In the genomic region with DNA sequence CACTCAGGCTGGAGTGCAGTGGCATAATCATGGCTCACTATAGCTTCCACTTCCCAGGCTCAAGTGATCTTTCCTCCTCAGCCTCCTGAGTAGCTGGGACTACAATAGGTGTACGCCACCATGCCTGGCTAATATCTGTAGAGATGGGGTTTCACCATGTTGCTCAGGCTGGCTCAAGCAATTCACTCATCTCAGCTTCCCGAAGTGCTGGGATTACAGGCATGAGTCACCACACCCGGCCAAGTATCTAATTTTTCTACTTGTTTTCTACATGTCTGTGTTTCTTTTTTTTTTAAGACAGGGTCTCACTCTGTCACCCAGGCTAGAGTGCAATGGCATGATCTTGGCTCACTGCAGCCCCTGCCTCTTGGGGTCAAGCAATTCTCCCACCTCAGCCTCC, we compare ENCODE assay signal across 22 cellular contexts.
DNase-seq lines count a peak whose midpoint lies in the region; ATAC-seq, FAIRE-seq and TF ChIP-seq lines count a peak whose summit lies in the region.
"Had no signal": no experiment of that assay in that cellular context is flagged by ENCODE, and none has a peak within 500 bp of the region (broad histone marks: within the 10 kb centered on the region; RNA-seq: fewer than 3 reads in every experiment).

No MANE protein-coding gene starts in this region.

- H3K9me1 ChIP-seq in keratinocyte (ENCODE audit: control insufficient read depth, extremely low read depth, insufficient read depth, low read length) = no peaks in the 10 kb centered on the region

- peak; percentile 60 for FAIRE-seq in H54 (lab: Jason Lieb, UNC)
- FAIRE-seq in keratinocyte (lab: Jason Lieb, UNC) = peak; percentile 51

- H2AFZ ChIP-seq in keratinocyte (ENCODE audit: control insufficient read depth, low read length) = no peak overlapping the region
- H2AFZ ChIP-seq: parathyroid adenoma had no signal

- no peak overlapping the region for H3K4me3 Mint-ChIP-seq in activated CD4-positive, alpha-beta T cell treated with anti-CD3 and anti-CD28 coated beads for 36 hours
- H3K4me3 Mint-ChIP-seq: dendritic cell treated with granulocyte-macrophage colony-stimulating factor and Interleukin-4, amounts not matched to agents 40 ng/mL and 50 ng/mL, for 4 days; IgD-negative memory B cell; T-helper 1 cell treated with Interleukin-12 subunit alpha and Interleukin-12 subunit beta and Interleukin-4 antibody, amounts not matched to agents 30 μg/mL and 1 μg/mL, for 36 hours had no signal

- H3K36me3 ChIP-seq in keratinocyte (ENCODE audit: control insufficient read depth in 2 of 2, extremely low read depth in 1 of 2, insufficient read depth in 2 of 2, low read length in 2 of 2) (no peaks in the 10 kb centered on the region), uterus (no peaks in the 10 kb centered on the region)
- H3K36me3 ChIP-seq: BE2C, esophagus muscularis mucosa, HAP-1, left ventricle myocardium inferior, tibial artery had no signal

- no peak overlapping the region for H3K9ac ChIP-seq in keratinocyte (ENCODE audit: control insufficient read depth, extremely low read depth, insufficient read depth, low read length)
- H3K9ac ChIP-seq: parathyroid adenoma had no signal

- no peaks in the 10 kb centered on the region for H3K27me3 ChIP-seq in keratinocyte (ENCODE audit: control insufficient read depth, extremely low read depth, insufficient read depth, low read length)
- H3K27me3 ChIP-seq in uterus = no peaks in the 10 kb centered on the region
- H3K27me3 ChIP-seq: BE2C, esophagus muscularis mucosa, tibial artery had no signal

- no peak for TF ChIP-seq CTCF in choroid plexus epithelial cell (conservative IDR thresholded peaks at IDR 0.05; ENCODE audit: low read depth, low read length)
- TF ChIP-seq CTCF in keratinocyte (optimal IDR thresholded peaks at IDR 0.05 in 1 of 3, IDR thresholded peaks at IDR 0.05 in 1 of 3, conservative IDR thresholded peaks at IDR 0.05 in 1 of 3; ENCODE audit: extremely low read depth in 1 of 3, insufficient read depth in 2 of 3, low read length in 3 of 3) = no peak
- no peak for TF ChIP-seq CTCF in uterus (IDR thresholded peaks at IDR 0.05)

- H3K4me2 ChIP-seq in keratinocyte (ENCODE audit: control insufficient read depth, extremely low read depth, insufficient read depth, low read depth, low read length) = no peak overlapping the region

- intact Hi-C loops in activated CD4-positive, alpha-beta T cell treated with anti-CD3 and anti-CD28 coated beads for 36 hours (cut with DNase I, micrococcal nuclease) = no loop called here
- intact Hi-C loops in uterus (cut with DNase I; ENCODE audit: low total_unique reads) = no loop called here

- H3K9me3 Mint-ChIP-seq in activated CD4-positive, alpha-beta T cell treated with anti-CD3 and anti-CD28 coated beads for 36 hours (ENCODE audit: low read depth) = peaks cover 23% of the 10 kb centered on the region

- CTCF ChIA-PET in activated CD4-positive, alpha-beta T cell treated with anti-CD3 and anti-CD28 coated beads for 36 hours (lab: Charles Lee) = no interaction called here

- H3K27ac Mint-ChIP-seq in activated CD4-positive, alpha-beta T cell treated with anti-CD3 and anti-CD28 coated beads for 36 hours = no peak overlapping the region
- H3K27ac Mint-ChIP-seq: dendritic cell treated with granulocyte-macrophage colony-stimulating factor and Interleukin-4, amounts not matched to agents 40 ng/mL and 50 ng/mL, for 4 days; IgD-negative memory B cell; T-helper 1 cell treated with Interleukin-12 subunit alpha and Interleukin-12 subunit beta and Interleukin-4 antibody, amounts not matched to agents 30 μg/mL and 1 μg/mL, for 36 hours had no signal

- no peak for ATAC-seq in activated CD4-positive, alpha-beta T cell treated with anti-CD3 and anti-CD28 coated beads for 36 hours
- ATAC-seq in GM19328 (IDR thresholded peaks at IDR 0.05; ENCODE audit: unreplicated experiment) = no peak

- H3K4me3 ChIP-seq in choroid plexus epithelial cell (ENCODE audit: low read depth, low read length) (no peak overlapping the region), keratinocyte (ENCODE audit: control insufficient read depth in 2 of 3, extremely low read depth in 1 of 3, insufficient read depth in 2 of 3, low read depth in 1 of 3, low read length in 3 of 3) (no peak overlapping the region), uterus (no peak overlapping the region)
- H3K4me3 ChIP-seq: esophagus muscularis mucosa, HAP-1, left ventricle myocardium inferior, skin epidermis, tibial artery had no signal

- H3K79me2 ChIP-seq in keratinocyte (ENCODE audit: control insufficient read depth, insufficient read depth, low read length) = no peaks in the 10 kb centered on the region
- H3K79me2 ChIP-seq: parathyroid adenoma had no signal

- POLR2A ChIA-PET in activated CD4-positive, alpha-beta T cell treated with anti-CD3 and anti-CD28 coated beads for 36 hours (lab: Charles Lee) = no interaction called here

- DNase-seq in H54 (ENCODE audit: insufficient read length, low spot score) (no peak), RPMI7951 (ENCODE audit: low read depth) (peak; percentile 63), choroid plexus epithelial cell (ENCODE audit: low read depth) (peak; percentile 75), keratinocyte (ENCODE audit: low read depth, low spot score) (no peak), uterus (no peak), HUDEP-2 (lab: John Stamatoyannopoulos, UW; ENCODE audit: unreplicated experiment in 76 of 76) (no peak)
- no peak for DNase-seq in activated CD4-positive, alpha-beta T cell treated with anti-CD3 and anti-CD28 coated beads for 36 hours
- DNase-seq: activated effector memory CD4-positive, alpha-beta T cell treated with anti-CD3 and anti-CD28 coated beads, Interleukin-2, amount 50 U/mL, for 16 hours; anterior cingulate cortex; BE2C; Calu3; left ventricle myocardium inferior; NCI-H1105; tibial artery had no signal

- peaks cover 9% of the 10 kb centered on the region for H3K4me1 Mint-ChIP-seq in activated CD4-positive, alpha-beta T cell treated with anti-CD3 and anti-CD28 coated beads for 36 hours

- no peak for TF ChIP-seq POLR2A in H54 (IDR thresholded peaks at IDR 0.05; ENCODE audit: low read depth, low read length)
- no peak for TF ChIP-seq POLR2A in uterus (IDR thresholded peaks at IDR 0.05)

- H3K4me1 ChIP-seq in keratinocyte (ENCODE audit: control insufficient read depth, extremely low read depth, insufficient read depth, low read length) (peaks cover 8% of the 10 kb centered on the region), uterus (no peaks in the 10 kb centered on the region)
- H3K4me1 ChIP-seq: esophagus muscularis mucosa, HAP-1, left ventricle myocardium inferior, parathyroid adenoma had no signal

- no peaks in the 10 kb centered on the region for H4K20me1 ChIP-seq in keratinocyte (ENCODE audit: control insufficient read depth, extremely low read depth, insufficient read depth, low read length)

- no peaks in the 10 kb centered on the region for H3K36me3 Mint-ChIP-seq in activated CD4-positive, alpha-beta T cell treated with anti-CD3 and anti-CD28 coated beads for 36 hours (ENCODE audit: low read depth)

- H3K27me3 Mint-ChIP-seq in activated CD4-positive, alpha-beta T cell treated with anti-CD3 and anti-CD28 coated beads for 36 hours = no peaks in the 10 kb centered on the region
- H3K27me3 Mint-ChIP-seq: IgD-negative memory B cell had no signal

- H3K27ac ChIP-seq in keratinocyte (ENCODE audit: control insufficient read depth, insufficient read depth, low read length) (no peak overlapping the region), uterus (no peak overlapping the region)
- H3K27ac ChIP-seq: esophagus muscularis mucosa, left ventricle myocardium inferior, parathyroid adenoma, skin epidermis, tibial artery had no signal

- H3K9me3 ChIP-seq in keratinocyte (ENCODE audit: control insufficient read depth, low read depth, low read length) (no peaks in the 10 kb centered on the region), uterus (no peaks in the 10 kb centered on the region)
- H3K9me3 ChIP-seq: BE2C had no signal

- dilution Hi-C loops in keratinocyte (cut with MboI; ENCODE audit: extremely low pct_ligation_motif_present, low sequenced_read_pairs) = no loop called here

Comparison
In these comparisons a context has a peak if more than half of its experiments do, and no peak if none do; other contexts are left out.
1. DNase-seq: peak in RPMI7951 (single experiment) and choroid plexus epithelial cell (single experiment); none in H54 (single experiment), keratinocyte (single experiment), activated CD4-positive, alpha-beta T cell treated with anti-CD3 and anti-CD28 coated beads for 36 hours (single experiment), uterus (0 of 2) and HUDEP-2 (0 of 76).